Comparison of ENCODE assay signal across 33 cellular contexts in the genomic region with DNA sequence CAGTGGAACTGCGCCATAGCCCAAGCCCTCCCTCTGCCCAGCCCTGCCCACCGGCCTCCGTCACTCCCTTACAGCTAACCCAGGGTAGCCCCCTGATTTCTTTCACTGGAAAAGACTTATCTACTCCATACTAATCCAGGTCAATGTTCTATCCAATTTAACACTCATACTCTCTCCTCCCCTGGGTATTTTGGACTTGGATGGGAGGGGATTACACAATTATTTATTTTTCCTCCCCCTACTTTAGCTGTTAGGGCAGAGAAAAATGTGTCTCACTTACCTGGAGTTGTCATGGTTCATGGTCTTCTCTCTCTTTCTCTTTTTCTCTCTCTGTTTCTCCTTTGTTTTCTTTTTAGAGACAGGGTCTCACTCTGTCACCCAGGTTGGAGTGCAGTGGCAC.
"Had no signal": no experiment of that assay in that cellular context is flagged by ENCODE, and none has a peak within 500 bp of the region (broad histone marks: within the 10 kb centered on the region; RNA-seq: fewer than 3 reads in every experiment).

No MANE protein-coding gene starts in this region.

- ATAC-seq: activated CD8-positive, alpha-beta memory T cell treated with anti-CD3 and anti-CD28 coated beads, Interleukin-2, amount 10 ng/mL, durations not matched to agents 7 days and 5 days; activated CD8-positive, alpha-beta T cell treated with anti-CD3 and anti-CD28 coated beads, Interleukin-2, amount 10 ng/mL, durations not matched to agents 7 days and 5 days; activated naive CD8-positive, alpha-beta T cell treated with anti-CD3 and anti-CD28 coated beads, Interleukin-2, amount 50 U/mL, for 24 hours had no signal

- H3K27ac Mint-ChIP-seq: activated B cell treated with CpG ODN at 0.5 μM for 24 hours; activated CD4-positive, alpha-beta memory T cell treated with anti-CD3 and anti-CD28 coated beads for 36 hours; activated CD4-positive, alpha-beta T cell treated with anti-CD3 and anti-CD28 coated beads, Interleukin-2, amount 10 ng/mL, durations not matched to agents 24 days and 14 days; activated CD8-positive, alpha-beta memory T cell treated with anti-CD3 and anti-CD28 coated beads, Interleukin-2, amount 10 ng/mL, durations not matched to agents 7 days and 5 days; activated CD8-positive, alpha-beta T cell treated with anti-CD3 and anti-CD28 coated beads, Interleukin-2, amount 10 ng/mL, durations not matched to agents 7 days and 5 days; activated naive CD4-positive, alpha-beta T cell treated with anti-CD3 and anti-CD28 coated beads, Interleukin-2, amount 10 ng/mL, durations not matched to agents 7 days and 5 days; activated naive CD4-positive, alpha-beta T cell treated with anti-CD3 and anti-CD28 coated beads, Interleukin-2, amount 50 U/mL, for 24 hours; activated naive CD8-positive, alpha-beta T cell; activated naive CD8-positive, alpha-beta T cell treated with anti-CD3 and anti-CD28 coated beads, Interleukin-2, amount 10 ng/mL, durations not matched to agents 7 days and 5 days; activated naive CD8-positive, alpha-beta T cell treated with anti-CD3 and anti-CD28 coated beads, Interleukin-2, amount 50 U/mL, for 24 hours; activated T-cell treated with anti-CD3 and anti-CD28 coated beads, Interleukin-2, amount 50 U/mL, for 24 hours; activated T-helper 2 cell treated with anti-CD3 and anti-CD28 coated beads, Interferon-gamma antibody, Interleukin-2, Interleukin-4, amounts not matched to agents 10 μg/mL and 5 μg/mL and 100 μg/mL, durations not matched to agents 14 hours and 24 hours and 36 hours; brain; T-helper 1 cell treated with Interleukin-12 subunit alpha and Interleukin-12 subunit beta and Interleukin-4 antibody, amounts not matched to agents 30 μg/mL and 1 μg/mL, for 36 hours; T-helper 2 cell treated with Interferon-gamma antibody and Interleukin-4, amounts not matched to agents 5 μg/mL and 100 μg/mL, for 36 hours had no signal

- H3K4me1 Mint-ChIP-seq: activated B cell treated with CpG ODN at 0.5 μM for 24 hours; activated CD4-positive, alpha-beta T cell treated with anti-CD3 and anti-CD28 coated beads, Interleukin-2, amount 10 ng/mL, durations not matched to agents 24 days and 14 days; activated CD8-positive, alpha-beta memory T cell treated with anti-CD3 and anti-CD28 coated beads, Interleukin-2, amount 10 ng/mL, durations not matched to agents 7 days and 5 days; activated naive CD4-positive, alpha-beta T cell treated with anti-CD3 and anti-CD28 coated beads, Interleukin-2, amount 10 ng/mL, durations not matched to agents 7 days and 5 days; activated naive CD4-positive, alpha-beta T cell treated with anti-CD3 and anti-CD28 coated beads, Interleukin-2, amount 50 U/mL, for 24 hours; activated naive CD8-positive, alpha-beta T cell treated with anti-CD3 and anti-CD28 coated beads, Interleukin-2, amount 10 ng/mL, durations not matched to agents 7 days and 5 days; activated naive CD8-positive, alpha-beta T cell treated with anti-CD3 and anti-CD28 coated beads, Interleukin-2, amount 50 U/mL, for 24 hours; central memory CD8-positive, alpha-beta T cell had no signal

- H3K9me3 Mint-ChIP-seq: activated B cell treated with CpG ODN at 0.5 μM for 24 hours; activated CD4-positive, alpha-beta memory T cell treated with anti-CD3 and anti-CD28 coated beads for 36 hours; activated CD4-positive, alpha-beta T cell treated with anti-CD3 and anti-CD28 coated beads, Interleukin-2, amount 10 ng/mL, durations not matched to agents 24 days and 14 days; activated naive CD4-positive, alpha-beta T cell treated with anti-CD3 and anti-CD28 coated beads, Interleukin-2, amount 10 ng/mL, durations not matched to agents 7 days and 5 days; activated naive CD4-positive, alpha-beta T cell treated with anti-CD3 and anti-CD28 coated beads, Interleukin-2, amount 50 U/mL, for 24 hours; activated naive CD8-positive, alpha-beta T cell treated with anti-CD3 and anti-CD28 coated beads, Interleukin-2, amount 10 ng/mL, durations not matched to agents 7 days and 5 days; activated naive CD8-positive, alpha-beta T cell treated with anti-CD3 and anti-CD28 coated beads, Interleukin-2, amount 50 U/mL, for 24 hours; activated T-cell treated with anti-CD3 and anti-CD28 coated beads, Interleukin-2, amount 50 U/mL, for 24 hours; activated T-helper 2 cell treated with anti-CD3 and anti-CD28 coated beads, Interferon-gamma antibody, Interleukin-2, Interleukin-4, amounts not matched to agents 10 μg/mL and 5 μg/mL and 100 μg/mL, durations not matched to agents 14 hours and 24 hours and 36 hours; central memory CD8-positive, alpha-beta T cell; T-helper 1 cell treated with Interleukin-12 subunit alpha and Interleukin-12 subunit beta and Interleukin-4 antibody, amounts not matched to agents 30 μg/mL and 1 μg/mL, for 36 hours; T-helper 2 cell treated with Interferon-gamma antibody and Interleukin-4, amounts not matched to agents 5 μg/mL and 100 μg/mL, for 36 hours had no signal

- H3K4me3 Mint-ChIP-seq: activated B cell treated with CpG ODN at 0.5 μM for 24 hours; activated CD4-positive, alpha-beta memory T cell treated with anti-CD3 and anti-CD28 coated beads for 36 hours; activated CD4-positive, alpha-beta T cell treated with anti-CD3 and anti-CD28 coated beads, Interleukin-2, amount 10 ng/mL, durations not matched to agents 24 days and 14 days; activated CD8-positive, alpha-beta memory T cell treated with anti-CD3 and anti-CD28 coated beads, Interleukin-2, amount 10 ng/mL, durations not matched to agents 7 days and 5 days; activated CD8-positive, alpha-beta T cell treated with anti-CD3 and anti-CD28 coated beads, Interleukin-2, amount 10 ng/mL, durations not matched to agents 7 days and 5 days; activated naive CD4-positive, alpha-beta T cell treated with anti-CD3 and anti-CD28 coated beads, Interleukin-2, amount 10 ng/mL, durations not matched to agents 7 days and 5 days; activated naive CD4-positive, alpha-beta T cell treated with anti-CD3 and anti-CD28 coated beads, Interleukin-2, amount 50 U/mL, for 24 hours; activated naive CD8-positive, alpha-beta T cell; activated naive CD8-positive, alpha-beta T cell treated with anti-CD3 and anti-CD28 coated beads, Interleukin-2, amount 10 ng/mL, durations not matched to agents 7 days and 5 days; activated naive CD8-positive, alpha-beta T cell treated with anti-CD3 and anti-CD28 coated beads, Interleukin-2, amount 50 U/mL, for 24 hours; activated T-cell treated with anti-CD3 and anti-CD28 coated beads, Interleukin-2, amount 50 U/mL, for 24 hours; brain; central memory CD8-positive, alpha-beta T cell; T-helper 1 cell treated with Interleukin-12 subunit alpha and Interleukin-12 subunit beta and Interleukin-4 antibody, amounts not matched to agents 30 μg/mL and 1 μg/mL, for 36 hours; T-helper 2 cell treated with Interferon-gamma antibody and Interleukin-4, amounts not matched to agents 5 μg/mL and 100 μg/mL, for 36 hours had no signal

- H3K36me3 Mint-ChIP-seq: activated CD4-positive, alpha-beta memory T cell treated with anti-CD3 and anti-CD28 coated beads for 36 hours; activated CD8-positive, alpha-beta memory T cell treated with anti-CD3 and anti-CD28 coated beads, Interleukin-2, amount 10 ng/mL, durations not matched to agents 7 days and 5 days; activated naive CD4-positive, alpha-beta T cell treated with anti-CD3 and anti-CD28 coated beads, Interleukin-2, amount 10 ng/mL, durations not matched to agents 7 days and 5 days; activated naive CD4-positive, alpha-beta T cell treated with anti-CD3 and anti-CD28 coated beads, Interleukin-2, amount 50 U/mL, for 24 hours; activated naive CD8-positive, alpha-beta T cell; activated naive CD8-positive, alpha-beta T cell treated with anti-CD3 and anti-CD28 coated beads, Interleukin-2, amount 10 ng/mL, durations not matched to agents 7 days and 5 days; brain had no signal

- H3K27me3 Mint-ChIP-seq: activated CD4-positive, alpha-beta memory T cell treated with anti-CD3 and anti-CD28 coated beads for 36 hours; activated CD4-positive, alpha-beta T cell treated with anti-CD3 and anti-CD28 coated beads, Interleukin-2, amount 10 ng/mL, durations not matched to agents 24 days and 14 days; activated CD8-positive, alpha-beta memory T cell treated with anti-CD3 and anti-CD28 coated beads, Interleukin-2, amount 10 ng/mL, durations not matched to agents 7 days and 5 days; activated naive CD4-positive, alpha-beta T cell treated with anti-CD3 and anti-CD28 coated beads, Interleukin-2, amount 10 ng/mL, durations not matched to agents 7 days and 5 days; activated naive CD4-positive, alpha-beta T cell treated with anti-CD3 and anti-CD28 coated beads, Interleukin-2, amount 50 U/mL, for 24 hours; activated naive CD8-positive, alpha-beta T cell; activated naive CD8-positive, alpha-beta T cell treated with anti-CD3 and anti-CD28 coated beads, Interleukin-2, amount 10 ng/mL, durations not matched to agents 7 days and 5 days; activated T-cell treated with anti-CD3 and anti-CD28 coated beads, Interleukin-2, amount 50 U/mL, for 24 hours had no signal

- DNase-seq: activated B cell treated with CpG ODN at 0.5 μM for 24 hours; activated CD4-positive, alpha-beta memory T cell treated with anti-CD3 and anti-CD28 coated beads for 36 hours; activated CD4-positive, alpha-beta T cell treated with anti-CD3 and anti-CD28 coated beads for 4 hours; activated CD4-positive, alpha-beta T cell treated with anti-CD3 and anti-CD28 coated beads, Interleukin-2, amount 10 ng/mL, durations not matched to agents 24 days and 14 days; activated CD4-positive, alpha-beta T cell treated with anti-CD3 and anti-CD28 coated beads, Interleukin-2, amount 50 U/mL, for 1 hour; activated CD4-positive, alpha-beta T cell treated with anti-CD3 and anti-CD28 coated beads, Interleukin-2, amount 50 U/mL, for 4 hours; activated CD4-positive, CD25-positive, alpha-beta regulatory T cell treated with anti-CD3 and anti-CD28 coated beads, Interleukin-2, amount 50 U/mL, for 72 hours; activated CD8-positive, alpha-beta memory T cell treated with anti-CD3 and anti-CD28 coated beads for 24 hours; activated CD8-positive, alpha-beta memory T cell treated with anti-CD3 and anti-CD28 coated beads, Interleukin-2, amount 10 ng/mL, durations not matched to agents 7 days and 5 days; activated CD8-positive, alpha-beta memory T cell treated with anti-CD3 and anti-CD28 coated beads, Interleukin-2, amount 50 U/mL, for 48 hours; activated CD8-positive, alpha-beta T cell treated with anti-CD3 and anti-CD28 coated beads, Interleukin-2, amount 10 ng/mL, durations not matched to agents 7 days and 5 days; activated effector memory CD4-positive, alpha-beta T cell treated with Interleukin-2 at 50 U/mL for 16 hours; activated gamma-delta T cell; activated naive CD4-positive, alpha-beta T cell treated with anti-CD3 and anti-CD28 coated beads, Interleukin-2, amount 10 ng/mL, durations not matched to agents 7 days and 5 days; activated naive CD4-positive, alpha-beta T cell treated with Interleukin-2 at 50 U/mL for 16 hours; activated naive CD8-positive, alpha-beta T cell treated with anti-CD3 and anti-CD28 coated beads, Interleukin-2, amount 10 ng/mL, durations not matched to agents 7 days and 5 days; activated naive CD8-positive, alpha-beta T cell treated with anti-CD3 and anti-CD28 coated beads, Interleukin-2, amount 50 U/mL, for 24 hours; activated T-cell treated with anti-CD3 and anti-CD28 coated beads, Interleukin-2, amount 50 U/mL, for 24 hours; activated T-cell treated with anti-CD3 and anti-CD28 coated beads, Interleukin-2, amount 50 U/mL, for 48 hours; amygdala; anterior cingulate cortex; caudate nucleus; cerebellar nuclear complex; T-helper 1 cell; T-helper 2 cell; T-helper 9 cell had no signal
